Comparison of ENCODE assay signal across 13 cellular contexts in genomic region chr4:155441475-155441874, GRCh38.
"Had no signal": no experiment of that assay in that cellular context is flagged by ENCODE, and none has a peak within 500 bp of the region (broad histone marks: within the 10 kb centered on the region; RNA-seq: fewer than 3 reads in every experiment).

No MANE protein-coding gene starts in this region.

- H3K36me3 ChIP-seq: pancreas, tibial nerve, vagina had no signal

- ATAC-seq: stimulated activated effector memory CD8-positive, alpha-beta T cell treated with anti-CD3 and anti-CD28 coated beads, Interleukin-12 subunit alpha, Interleukin-12 subunit beta, amount 100 ng/mL, for 72 hours had no signal

- H3K4me3 ChIP-seq: mucosa of descending colon, vagina had no signal

- H3K9me3 Mint-ChIP-seq: activated naive CD4-positive, alpha-beta T cell treated with anti-CD3 and anti-CD28 coated beads for 36 hours; natural killer cell treated with Interleukin-12 subunit alpha and Interleukin-12 subunit beta and Interleukin-15 and Interleukin-18, amount 100 ng/mL, for 72 hours; stimulated activated effector memory CD8-positive, alpha-beta T cell treated with anti-CD3 and anti-CD28 coated beads, Interleukin-12 subunit alpha, Interleukin-12 subunit beta, amount 100 ng/mL, for 72 hours had no signal

- H3K4me1 ChIP-seq: vagina had no signal

- H3K36me3 Mint-ChIP-seq: natural killer cell treated with Interleukin-12 subunit alpha and Interleukin-12 subunit beta and Interleukin-15 and Interleukin-18, amount 100 ng/mL, for 72 hours; stimulated activated effector memory CD8-positive, alpha-beta T cell treated with anti-CD3 and anti-CD28 coated beads, Interleukin-12 subunit alpha, Interleukin-12 subunit beta, amount 100 ng/mL, for 72 hours had no signal

- H3K27ac ChIP-seq: epithelial cell of prostate, pancreas, tibial nerve, vagina had no signal

- H3K27ac Mint-ChIP-seq: activated CD8-positive, alpha-beta T cell treated with anti-CD3 and anti-CD28 coated beads, Interleukin-2, amount 10 ng/mL, durations not matched to agents 7 days and 5 days; activated naive CD4-positive, alpha-beta T cell treated with anti-CD3 and anti-CD28 coated beads for 36 hours; natural killer cell treated with Interleukin-12 subunit alpha and Interleukin-12 subunit beta and Interleukin-15 and Interleukin-18, amount 100 ng/mL, for 72 hours; stimulated activated effector memory CD8-positive, alpha-beta T cell treated with anti-CD3 and anti-CD28 coated beads, Interleukin-12 subunit alpha, Interleukin-12 subunit beta, amount 100 ng/mL, for 72 hours had no signal

- H3K9me3 ChIP-seq: mucosa of descending colon, pancreas, tibial nerve, vagina had no signal

- H3K4me3 Mint-ChIP-seq: activated CD8-positive, alpha-beta T cell treated with anti-CD3 and anti-CD28 coated beads, Interleukin-2, amount 10 ng/mL, durations not matched to agents 7 days and 5 days; activated naive CD4-positive, alpha-beta T cell treated with anti-CD3 and anti-CD28 coated beads for 36 hours; natural killer cell treated with Interleukin-12 subunit alpha and Interleukin-12 subunit beta and Interleukin-15 and Interleukin-18, amount 100 ng/mL, for 72 hours; stimulated activated effector memory CD8-positive, alpha-beta T cell treated with anti-CD3 and anti-CD28 coated beads, Interleukin-12 subunit alpha, Interleukin-12 subunit beta, amount 100 ng/mL, for 72 hours had no signal

- H3K27me3 ChIP-seq: pancreas, vagina had no signal

- DNase-seq: activated CD8-positive, alpha-beta memory T cell treated with anti-CD3 and anti-CD28 coated beads, Interleukin-2, amount 50 U/mL, for 48 hours; activated CD8-positive, alpha-beta T cell treated with anti-CD3 and anti-CD28 coated beads, Interleukin-2, amount 10 ng/mL, durations not matched to agents 7 days and 5 days; activated naive CD4-positive, alpha-beta T cell treated with anti-CD3 and anti-CD28 coated beads for 36 hours; central memory CD4-positive, alpha-beta T cell; cortex of kidney; effector memory CD4-positive, alpha-beta T cell; mucosa of descending colon; pancreas had no signal

- H3K4me1 Mint-ChIP-seq: stimulated activated effector memory CD8-positive, alpha-beta T cell treated with anti-CD3 and anti-CD28 coated beads, Interleukin-12 subunit alpha, Interleukin-12 subunit beta, amount 100 ng/mL, for 72 hours had no signal
